7 cellular contexts compared by ENCODE assay signal in the genomic region with DNA sequence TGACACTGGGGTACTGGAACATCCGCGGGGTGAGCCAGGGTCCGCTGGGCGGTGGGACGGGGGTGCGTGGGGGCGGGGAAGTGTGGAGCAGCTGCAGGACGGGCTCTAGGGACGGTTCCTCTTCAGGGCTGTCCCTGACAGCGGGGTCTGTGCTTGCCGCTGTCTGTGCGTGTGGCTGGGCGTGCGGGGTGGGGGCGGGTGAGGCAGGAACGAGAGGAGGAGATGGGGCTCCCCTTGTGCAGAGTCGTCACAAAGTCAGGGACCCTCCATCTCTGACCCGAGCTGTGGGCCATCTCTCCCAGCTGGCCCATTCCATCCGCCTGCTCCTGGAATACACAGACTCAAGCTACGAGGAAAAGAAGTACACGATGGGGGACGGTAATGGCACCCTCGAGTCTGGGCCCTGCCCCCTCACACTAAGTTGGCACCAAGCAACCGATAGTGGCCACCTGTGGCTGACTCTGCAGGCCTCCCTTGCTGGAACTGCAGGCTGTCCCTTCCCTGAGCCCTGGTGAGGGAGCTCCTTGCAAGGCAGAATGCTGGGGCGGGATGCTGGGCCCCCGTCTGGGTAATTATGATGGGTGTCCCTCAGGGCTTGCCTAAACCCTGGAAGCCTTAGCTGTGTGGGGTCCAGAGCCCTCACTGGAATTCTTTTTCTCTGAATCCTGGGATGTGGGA. TPM values are rescaled to one million over a fixed set of nuclear protein-coding genes. Genes with fewer than 3 reads are reported as not detected.
A peak's percentile ranks its signal among the peaks of the same experiment; 100 is the strongest.
DNase-seq lines count a peak whose midpoint lies in the region; ATAC-seq and TF ChIP-seq lines count a peak whose summit lies in the region.
"Had no signal": no experiment of that assay in that cellular context is flagged by ENCODE, and none has a peak within 500 bp of the region (broad histone marks: within the 10 kb centered on the region; RNA-seq: fewer than 3 reads in every experiment).

No MANE protein-coding gene starts in this region.

- 4 to 7% methylated on average over 26 of the region's 26 CpGs for WGBS in heart right ventricle, 2 donors
- WGBS in testis, 2 donors = 2 to 7% methylated on average over 18 to 25 of the region's 26 CpGs

- intact Hi-C loops in heart right ventricle (cut with DNase I) = no loop called here
- intact Hi-C loops in testis (cut with DNase I; ENCODE audit: low total_unique reads) = no loop called here

- H3K27me3 ChIP-seq in heart right ventricle (no peaks in the 10 kb centered on the region), testis (no peaks in the 10 kb centered on the region)

- H3K4me3 ChIP-seq in heart right ventricle = peak overlapping the region; percentile 25 to 72 (median 61)
- peak overlapping the region; percentile 52 to 74 for H3K4me3 ChIP-seq in testis

- ATAC-seq in heart right ventricle = peak; percentile 7 to 75 (median 48)
- ATAC-seq in HG03342 (IDR thresholded peaks at IDR 0.05; ENCODE audit: unreplicated experiment) = no peak

- H3K4me1 ChIP-seq in heart right ventricle (peaks cover 0 to 20% (median 9%) of the 10 kb centered on the region in 9 donors), testis (peaks cover 10% of the 10 kb centered on the region)

- in situ Hi-C loops in G401 (cut with HindIII; ENCODE audit: low sequenced_read_pairs) = no loop called here

- H3K9me3 ChIP-seq in heart right ventricle (no peaks in the 10 kb centered on the region), testis (no peaks in the 10 kb centered on the region)

- TF ChIP-seq CTCF in heart right ventricle (IDR thresholded peaks at IDR 0.05) (no peak), testis (IDR thresholded peaks at IDR 0.05) (no peak)

- H3K36me3 ChIP-seq in heart right ventricle (peaks cover 0 to 27% (median 0%) of the 10 kb centered on the region in 9 donors), testis (ENCODE audit: low read depth, missing control alignments) (no peaks in the 10 kb centered on the region)

- H3K27ac ChIP-seq in heart right ventricle (peak overlapping the region in 8 of 10 donors; percentile 20 to 61 (median 50)), testis (no peak overlapping the region)
- H3K27ac ChIP-seq: 22Rv1 had no signal

- peak; percentile 35 for DNase-seq in DMS 273 (lab: John Stamatoyannopoulos, UW; ENCODE audit: unreplicated experiment)
- no peak for DNase-seq in DMS 273 treated with DMSO at 0.1 percent for 48 hours (lab: John Stamatoyannopoulos, UW)
- DNase-seq in heart right ventricle = no peak
- DNase-seq in testis = no peak
- no peak for DNase-seq in G401 (ENCODE audit: low spot score)

- TF ChIP-seq POLR2A in testis (IDR thresholded peaks at IDR 0.05) = no peak

RNA-seq across cellular contexts. Expression of a gene that starts 0.4 kb away (rescaled TPM):
- total RNA-seq in heart right ventricle (10 to 100 TPM; 56.9 to 93.3 (median 68.1) TPM), testis (100 to 1,000 TPM in 1 of 2 donors, 10 to 100 TPM in 1; 83.2 to 131 TPM)
- polyA plus RNA-seq in heart right ventricle (100 to 1,000 TPM in 1 of 2 donors, 10 to 100 TPM in 1; 23.1 to 113 TPM), testis (ENCODE audit: insufficient read depth, low read depth, low replicate concordance) (68.0 TPM)
- total RNA-seq in G401 (2014; rRNA removed; shearing (Covaris generic)) = 18.2 and 24.6 TPM in 2 replicates

RNA-seq across cellular contexts. Expression of a gene that starts 12.4 kb away (rescaled TPM):
- total RNA-seq in heart right ventricle (10 to 100 TPM; 29.9 to 62.1 (median 43.5) TPM), testis (10 to 100 TPM; 58.6 to 61.8 TPM)
- polyA plus RNA-seq in heart right ventricle (10 to 100 TPM; 22.8 to 41.3 TPM), testis (ENCODE audit: insufficient read depth, low read depth, low replicate concordance) (42.0 TPM)
- total RNA-seq in G401 (2014; rRNA removed; shearing (Covaris generic)) = 18.7 and 24.5 TPM in 2 replicates

RNA-seq across cellular contexts. Expression of a gene that starts 19.4 kb away (rescaled TPM):
- total RNA-seq in heart right ventricle (10 to 100 TPM in 6 of 10 donors, not detected in 4; 28.7 to 57.7 (median 36.9) TPM), testis (not detected)
- polyA plus RNA-seq in heart right ventricle (10 to 100 TPM in 1 of 2 donors, under 1 TPM in 1; 0.19 to 39.6 TPM), testis (ENCODE audit: insufficient read depth, low read depth, low replicate concordance) (not detected)
- total RNA-seq in G401 (2014; rRNA removed; shearing (Covaris generic)) = not detected in 2 replicates

RNA-seq across cellular contexts. Expression of a gene that starts 43.8 kb away (rescaled TPM):
- 1 to 10 TPM in 9 of 10 donors, under 1 TPM in 1; 0.93 to 3.2 (median 2.0) TPM for total RNA-seq in heart right ventricle
- 1 to 10 TPM in 1 of 2 donors, under 1 TPM in 1; 0.86 to 2.9 TPM for polyA plus RNA-seq in heart right ventricle
- total RNA-seq in testis = 1 to 10 TPM; 5.5 to 6.5 TPM
- 10.6 TPM for polyA plus RNA-seq in testis (ENCODE audit: insufficient read depth, low read depth, low replicate concordance)
- total RNA-seq in G401 (2014; rRNA removed; shearing (Covaris generic)) = 1.4 and 4.7 TPM in 2 replicates

RNA-seq across cellular contexts. Expression of a gene that starts 48.6 kb away (rescaled TPM):
- total RNA-seq in heart right ventricle = 10 to 100 TPM in 7 of 10 donors, 1 to 10 TPM in 3; 6.4 to 18.2 (median 11.5) TPM
- 10 to 100 TPM; 12.3 to 15.2 TPM for polyA plus RNA-seq in heart right ventricle
- 10 to 100 TPM; 54.4 to 54.5 TPM for total RNA-seq in testis
- polyA plus RNA-seq in testis (ENCODE audit: insufficient read depth, low read depth, low replicate concordance) = 35.0 TPM
- 90.0 and 101 TPM in 2 replicates for total RNA-seq in G401 (2014; rRNA removed; shearing (Covaris generic))

Comparison
In these comparisons a context has a peak if more than half of its experiments do, and no peak if none do; other contexts are left out.
1. H3K27ac ChIP-seq: peak in heart right ventricle (8 of 10); none in testis (0 of 2).